Comparison of ENCODE assay signal across 22 cellular contexts in genomic region chr6:129324345-129324744, GRCh38.
DNase-seq lines count a peak whose midpoint lies in the region; ATAC-seq and FAIRE-seq lines count a peak whose summit lies in the region.
"Had no signal": no experiment of that assay in that cellular context is flagged by ENCODE, and none has a peak within 500 bp of the region (broad histone marks: within the 10 kb centered on the region; RNA-seq: fewer than 3 reads in every experiment).

No MANE protein-coding gene starts in this region.

- peak; percentile 71 for ATAC-seq in left colon
- ATAC-seq: A549, GM12878 had no signal

- FAIRE-seq in urothelium cell line (lab: Jason Lieb, UNC): peak; percentile 5
- FAIRE-seq: A549, D721Med, GM12878, GM19239, H54 had no signal

- DNase-seq in NCI-H748 (lab: John Stamatoyannopoulos, UW; ENCODE audit: unreplicated experiment): peak; percentile 4
- no peak for DNase-seq in NCI-H748 treated with DMSO at 0.1 percent for 48 hours (lab: John Stamatoyannopoulos, UW)
- no peak for DNase-seq in left colon
- DNase-seq in urothelium cell line (ENCODE audit: low spot score): no peak
- DNase-seq in HK-2 (ENCODE audit: unreplicated experiment): no peak
- no peak for DNase-seq in stimulated activated naive CD4-positive, alpha-beta T cell treated with Interleukin-2 at 50 U/mL for 16 hours (lab: John Stamatoyannopoulos, UW)
- DNase-seq: 8988T; ACHN; AML-193; BE2C; CD4-positive, alpha-beta T cell; CD8-positive, alpha-beta memory T cell; DMS 273 treated with DMSO at 0.1 percent for 48 hours; DMS79; EL; GDM1; GOT3 had no signal

- intact Hi-C loops in left colon (cut with DNase I, micrococcal nuclease): no loop called here
